In the genomic region with DNA sequence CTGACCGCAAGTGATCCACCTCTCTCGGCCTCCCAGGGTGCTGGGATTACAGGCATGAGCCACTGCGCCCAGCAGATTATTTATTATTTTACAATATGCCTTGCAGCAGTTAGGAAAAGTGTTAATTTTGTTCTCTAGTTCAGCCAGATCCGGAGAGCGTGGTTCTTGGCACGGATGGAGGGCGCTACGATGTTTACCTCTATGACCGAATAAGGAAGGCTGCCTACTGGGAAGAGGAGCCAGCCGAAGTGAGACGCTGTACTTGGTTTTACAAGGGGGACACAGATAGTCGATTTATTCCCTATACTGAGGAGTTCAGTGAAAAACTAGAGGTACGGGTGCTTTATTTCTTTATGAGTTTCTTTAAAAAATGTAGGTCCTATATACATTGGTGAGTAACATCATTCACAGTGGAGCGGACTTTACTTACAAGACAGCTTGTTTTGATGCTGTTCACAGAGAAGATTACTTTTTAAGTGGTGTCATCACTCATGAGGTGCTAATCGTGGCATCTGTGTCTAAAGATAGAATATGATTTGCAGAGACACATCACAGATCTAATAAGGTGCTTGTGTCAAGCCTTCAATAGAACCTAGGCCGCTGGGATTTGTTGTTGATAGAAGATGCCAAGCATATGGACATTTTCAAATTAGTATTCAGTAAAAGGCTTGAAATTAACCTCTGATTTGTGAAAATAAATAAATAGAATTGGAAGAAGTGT, we compare ENCODE assay signal across 27 cellular contexts.
"Had no signal": no experiment of that assay in that cellular context is flagged by ENCODE, and none has a peak within 500 bp of the region (broad histone marks: within the 10 kb centered on the region; RNA-seq: fewer than 3 reads in every experiment).

No MANE protein-coding gene starts in this region.

- H3K9me3 ChIP-seq: gastroesophageal sphincter, heart right ventricle, left ventricle myocardium inferior, lower lobe of right lung, ovary, spleen, suprapubic skin, transverse colon, upper lobe of right lung, uterus had no signal

- H3K36me3 ChIP-seq: ovary, uterus had no signal

- H3K4me1 ChIP-seq: foreskin keratinocyte, uterus had no signal

- H3K27ac ChIP-seq: epithelial cell of prostate, foreskin keratinocyte, heart right ventricle, left ventricle myocardium inferior, lower lobe of right lung, ovary, skin epidermis, spleen, suprapubic skin, transverse colon, upper lobe of right lung, uterus had no signal

- H3K27me3 ChIP-seq: foreskin keratinocyte, gastroesophageal sphincter, heart right ventricle, ovary, spleen, suprapubic skin, transverse colon, upper lobe of right lung, uterus had no signal

- H3K27ac Mint-ChIP-seq: dendritic cell treated with granulocyte-macrophage colony-stimulating factor and Interleukin-4, amounts not matched to agents 40 ng/mL and 50 ng/mL, for 4 days; endodermal cell; nephron progenitor cell; stimulated activated naive B cell treated with anti-CD40 and anti-IgM and Interleukin-4, amounts not matched to agents 10 μg/mL and 1 μg/mL and 100 μg/mL, for 72 hours; stimulated activated naive CD8-positive, alpha-beta T cell treated with anti-CD3 and anti-CD28 coated beads, Interleukin-15, Interleukin-2, amounts not matched to agents 100 ng/mL and 50 ng/mL, for 24 hours had no signal

- ATAC-seq: esophagus mucosa; foreskin keratinocyte; gastroesophageal sphincter; heart right ventricle; left colon; lower lobe of right lung; naive thymus-derived CD8-positive, alpha-beta T cell; sciatic nerve; stimulated activated naive B cell treated with anti-CD40 and anti-IgM and Interleukin-4, amounts not matched to agents 10 μg/mL and 1 μg/mL and 100 μg/mL, for 72 hours; upper lobe of right lung had no signal

- H3K4me3 Mint-ChIP-seq: dendritic cell treated with granulocyte-macrophage colony-stimulating factor and Interleukin-4, amounts not matched to agents 40 ng/mL and 50 ng/mL, for 4 days; endodermal cell; naive thymus-derived CD8-positive, alpha-beta T cell; nephron progenitor cell; stimulated activated naive B cell treated with anti-CD40 and anti-IgM and Interleukin-4, amounts not matched to agents 10 μg/mL and 1 μg/mL and 100 μg/mL, for 72 hours; stimulated activated naive CD8-positive, alpha-beta T cell treated with anti-CD3 and anti-CD28 coated beads, Interleukin-15, Interleukin-2, amounts not matched to agents 100 ng/mL and 50 ng/mL, for 24 hours had no signal

- H3K4me3 ChIP-seq: gastroesophageal sphincter, heart right ventricle, left ventricle myocardium inferior, lower lobe of right lung, ovary, skin epidermis, spleen, suprapubic skin, transverse colon, upper lobe of right lung, uterus had no signal

- DNase-seq: central memory CD4-positive, alpha-beta T cell; effector CD8-positive, alpha-beta T cell; endodermal cell; foreskin keratinocyte; heart right ventricle; hippocampal formation; left ventricle myocardium inferior; lower lobe of right lung; naive thymus-derived CD8-positive, alpha-beta T cell; nephron progenitor cell; nucleus accumbens; ovary; posterior cingulate gyrus; spleen; stimulated activated naive B cell treated with anti-CD40 and anti-IgM and Interleukin-4, amounts not matched to agents 10 μg/mL and 1 μg/mL and 100 μg/mL, for 72 hours; transverse colon; upper lobe of right lung; uterus had no signal

- H3K9me3 Mint-ChIP-seq: dendritic cell treated with granulocyte-macrophage colony-stimulating factor and Interleukin-4, amounts not matched to agents 40 ng/mL and 50 ng/mL, for 4 days; endodermal cell; naive thymus-derived CD8-positive, alpha-beta T cell; nephron progenitor cell; stimulated activated naive B cell treated with anti-CD40 and anti-IgM and Interleukin-4, amounts not matched to agents 10 μg/mL and 1 μg/mL and 100 μg/mL, for 72 hours; stimulated activated naive CD8-positive, alpha-beta T cell treated with anti-CD3 and anti-CD28 coated beads, Interleukin-15, Interleukin-2, amounts not matched to agents 100 ng/mL and 50 ng/mL, for 24 hours had no signal

- H3K27me3 Mint-ChIP-seq: dendritic cell treated with granulocyte-macrophage colony-stimulating factor and Interleukin-4, amounts not matched to agents 40 ng/mL and 50 ng/mL, for 4 days; naive thymus-derived CD8-positive, alpha-beta T cell; stimulated activated naive B cell treated with anti-CD40 and anti-IgM and Interleukin-4, amounts not matched to agents 10 μg/mL and 1 μg/mL and 100 μg/mL, for 72 hours; stimulated activated naive CD8-positive, alpha-beta T cell treated with anti-CD3 and anti-CD28 coated beads, Interleukin-15, Interleukin-2, amounts not matched to agents 100 ng/mL and 50 ng/mL, for 24 hours had no signal

- H3K4me1 Mint-ChIP-seq: endodermal cell, nephron progenitor cell had no signal
